Comparison of ENCODE assay signal across 8 cellular contexts in genomic region chr11:15969281-15969680, GRCh38.
DNase-seq lines count a peak whose midpoint lies in the region; ATAC-seq and TF ChIP-seq lines count a peak whose summit lies in the region.

No MANE protein-coding gene starts in this region.

- H3K36me3 ChIP-seq in SJSA1 (no peaks in the 10 kb centered on the region), prostate gland (no peaks in the 10 kb centered on the region)

- H3K36me3 Mint-ChIP-seq in activated CD8-positive, alpha-beta memory T cell treated with anti-CD3 and anti-CD28 coated beads, Interleukin-2, amount 10 ng/mL, durations not matched to agents 7 days and 5 days, result no peaks in the 10 kb centered on the region

- peak; percentile 52 for ATAC-seq in GM18519 (IDR thresholded peaks at IDR 0.05; ENCODE audit: low FRiP score, unreplicated experiment)
- ATAC-seq in HG03095 (IDR thresholded peaks at IDR 0.05; ENCODE audit: unreplicated experiment), result peak; percentile 68
- no peak for ATAC-seq in activated CD8-positive, alpha-beta memory T cell treated with anti-CD3 and anti-CD28 coated beads, Interleukin-2, amount 10 ng/mL, durations not matched to agents 7 days and 5 days

- 22% methylated on average over 4 of the region's 4 CpGs for WGBS in prostate gland

- intact Hi-C loops in prostate gland (cut with DNase I), result no loop called here

- no peak for TF ChIP-seq CTCF in 22Rv1 (IDR thresholded peaks at IDR 0.05)
- TF ChIP-seq CTCF in prostate gland (IDR thresholded peaks at IDR 0.05), result no peak

- H3K27me3 Mint-ChIP-seq in activated CD8-positive, alpha-beta memory T cell treated with anti-CD3 and anti-CD28 coated beads, Interleukin-2, amount 10 ng/mL, durations not matched to agents 7 days and 5 days, result no peaks in the 10 kb centered on the region

- H3K27me3 ChIP-seq in SJSA1 (replicated peaks), result no peaks in the 10 kb centered on the region
- no peaks in the 10 kb centered on the region for H3K27me3 ChIP-seq in prostate gland (replicated peaks; ENCODE audit: insufficient read depth)

- H3K4me1 Mint-ChIP-seq in activated CD8-positive, alpha-beta memory T cell treated with anti-CD3 and anti-CD28 coated beads, Interleukin-2, amount 10 ng/mL, durations not matched to agents 7 days and 5 days, result no peaks in the 10 kb centered on the region

- H3K9me3 Mint-ChIP-seq in activated CD8-positive, alpha-beta memory T cell treated with anti-CD3 and anti-CD28 coated beads, Interleukin-2, amount 10 ng/mL, durations not matched to agents 7 days and 5 days (ENCODE audit: low read depth), result no peaks in the 10 kb centered on the region

- peak overlapping the region; percentile 3; the same call in 1 of the 2 replicates for H3K4me3 ChIP-seq in SJSA1
- H3K4me3 ChIP-seq in prostate gland, result no peak overlapping the region

- H3K9me3 ChIP-seq in SJSA1 (replicated peaks) (no peaks in the 10 kb centered on the region), prostate gland (no peaks in the 10 kb centered on the region)

- CTCF ChIA-PET in activated CD8-positive, alpha-beta memory T cell treated with anti-CD3 and anti-CD28 coated beads, Interleukin-2, amount 10 ng/mL, durations not matched to agents 7 days and 5 days (lab: Charles Lee), result no interaction called here

- H3K4me3 Mint-ChIP-seq in activated CD8-positive, alpha-beta memory T cell treated with anti-CD3 and anti-CD28 coated beads, Interleukin-2, amount 10 ng/mL, durations not matched to agents 7 days and 5 days, result no peak overlapping the region

- H3K27ac ChIP-seq in 22Rv1, result peak overlapping the region; percentile 61
- H3K27ac ChIP-seq in SJSA1, result peak overlapping the region; percentile 94
- H3K27ac ChIP-seq in prostate gland, result peak overlapping the region; percentile 0 to 25

- no peak overlapping the region for H3K27ac Mint-ChIP-seq in activated CD8-positive, alpha-beta memory T cell treated with anti-CD3 and anti-CD28 coated beads, Interleukin-2, amount 10 ng/mL, durations not matched to agents 7 days and 5 days

- TF ChIP-seq POLR2A in prostate gland (IDR thresholded peaks at IDR 0.05), result no peak

- peaks cover 42% of the 10 kb centered on the region for H3K4me1 ChIP-seq in SJSA1 (replicated peaks)
- H3K4me1 ChIP-seq in prostate gland (replicated peaks), result peaks cover 14% of the 10 kb centered on the region

- DNase-seq in SJSA1 (ENCODE audit: low read depth in 1 of 2, low spot score in 2 of 2) (peak; percentile 84 to 87), foreskin melanocyte (peak; percentile 84), prostate gland (ENCODE audit: low spot score) (peak; percentile 56), cerebellar nuclear complex (lab: John Stamatoyannopoulos, UW) (no peak)
- no peak for DNase-seq in activated CD8-positive, alpha-beta memory T cell treated with anti-CD3 and anti-CD28 coated beads, Interleukin-2, amount 10 ng/mL, durations not matched to agents 7 days and 5 days

Comparison
In these comparisons a context has a peak if more than half of its experiments do, and no peak if none do; other contexts are left out.
1. H3K27ac ChIP-seq: peak in every context shown above with its lines; median percentile 94 in SJSA1; 61 in 22Rv1; 12 in prostate gland.
2. DNase-seq: peak in SJSA1 (2 of 2), foreskin melanocyte (single experiment) and prostate gland (single experiment); none in cerebellar nuclear complex (0 of 2) and activated CD8-positive, alpha-beta memory T cell treated with anti-CD3 and anti-CD28 coated beads, Interleukin-2, amount 10 ng/mL, durations not matched to agents 7 days and 5 days (single experiment).